ENCODE assay signal across 17 cellular contexts in genomic region chr2:10009271-10009810, GRCh38. TPM values are rescaled to one million over a fixed set of nuclear protein-coding genes. Genes with fewer than 3 reads are reported as not detected.
DNase-seq lines count a peak whose midpoint lies in the region; ATAC-seq and TF ChIP-seq lines count a peak whose summit lies in the region.
"Had no signal": no experiment of that assay in that cellular context is flagged by ENCODE, and none has a peak within 500 bp of the region (broad histone marks: within the 10 kb centered on the region; RNA-seq: fewer than 3 reads in every experiment).

No MANE protein-coding gene starts in this region.

- TF ChIP-seq EP300 in sigmoid colon (IDR thresholded peaks at IDR 0.05) = no peak

- no peaks in the 10 kb centered on the region for H3K9me3 ChIP-seq in adrenal gland (replicated peaks in 1 of 3)
- H3K9me3 ChIP-seq in sigmoid colon = no peaks in the 10 kb centered on the region
- no peaks in the 10 kb centered on the region for H3K9me3 ChIP-seq in upper lobe of right lung
- no peaks in the 10 kb centered on the region; the same call in 1 of the 2 replicates for H3K9me3 ChIP-seq in BE2C

- H3K27me3 ChIP-seq in adrenal gland = no peaks in the 10 kb centered on the region
- no peaks in the 10 kb centered on the region for H3K27me3 ChIP-seq in sigmoid colon
- H3K27me3 ChIP-seq in upper lobe of right lung = no peaks in the 10 kb centered on the region
- no peaks in the 10 kb centered on the region for H3K27me3 ChIP-seq in BE2C

- H3K36me3 ChIP-seq in adrenal gland (replicated peaks in 1 of 2) (no peaks in the 10 kb centered on the region), sigmoid colon (no peaks in the 10 kb centered on the region), upper lobe of right lung (no peaks in the 10 kb centered on the region), BE2C (no peaks in the 10 kb centered on the region)

- TF ChIP-seq POLR2A in adrenal gland (IDR thresholded peaks at IDR 0.05) (no peak), sigmoid colon (IDR thresholded peaks at IDR 0.05) (no peak)

- intact Hi-C loops in adrenal gland (cut with DNase I) = no loop called here
- intact Hi-C loops in left colon (cut with DNase I, micrococcal nuclease) = no loop called here
- intact Hi-C loops in sigmoid colon (cut with DNase I) = loop anchor here (2.0 kb wide), 1 partner anchor 33 kb away; the partner anchor contains the start of gene KLF11
- intact Hi-C loops in upper lobe of right lung (cut with DNase I) = no loop called here

- ATAC-seq in left colon = peak; percentile 4
- ATAC-seq in upper lobe of right lung = no peak
- ATAC-seq: effector memory CD8-positive, alpha-beta T cell had no signal

- WGBS in adrenal gland, 4 donors = 87 to 92% (median 90%) methylated on average over 10 to 19 of the region's 19 CpGs
- WGBS in sigmoid colon, 2 donors = 90 to 91% methylated on average over 19 of the region's 19 CpGs

- no peak for TF ChIP-seq CTCF in adrenal gland (IDR thresholded peaks at IDR 0.05)
- TF ChIP-seq CTCF in sigmoid colon (IDR thresholded peaks at IDR 0.05) = no peak
- no peak for TF ChIP-seq CTCF in upper lobe of right lung (IDR thresholded peaks at IDR 0.05)
- TF ChIP-seq CTCF in BE2C (IDR thresholded peaks at IDR 0.05; ENCODE audit: low read depth, low read length) = no peak

- H3K27ac ChIP-seq in adrenal gland = peak overlapping the region in 4 of 5 donors; percentile 62 to 81 (median 73)
- H3K27ac ChIP-seq in sigmoid colon = peak overlapping the region; percentile 3 to 80 (median 64)
- H3K27ac ChIP-seq in upper lobe of right lung = peak overlapping the region; percentile 66

- peak in 1 of 7 donors; percentile 21 for DNase-seq in adrenal gland
- DNase-seq in left colon = peak in 1 of 2 donors; percentile 18
- peak; percentile 75 for DNase-seq in sigmoid colon
- DNase-seq in upper lobe of right lung = peak; percentile 41
- no peak for DNase-seq in glomerular visceral epithelial cell (ENCODE audit: extremely low spot score)
- DNase-seq in DMS79 treated with DMSO at 0.1 percent for 48 hours (lab: John Stamatoyannopoulos, UW) = no peak
- no peak for DNase-seq in BE2C
- DNase-seq: activated CD4-positive, CD25-positive, alpha-beta regulatory T cell; activated CD8-positive, alpha-beta memory T cell treated with anti-CD3 and anti-CD28 coated beads for 24 hours; central memory CD4-positive, alpha-beta T cell; DMS53; effector memory CD8-positive, alpha-beta T cell; naive B cell; NCI-H2081; NCI-H510A treated with DMSO at 0.1 percent for 48 hours; SHP77 treated with DMSO at 0.1 percent for 48 hours had no signal

- H3K4me3 ChIP-seq in adrenal gland (no peak overlapping the region), sigmoid colon (no peak overlapping the region), upper lobe of right lung (no peak overlapping the region), BE2C (ENCODE audit: low read depth, low read length) (no peak overlapping the region)
- H3K4me3 ChIP-seq: K562 had no signal

- H3K4me1 ChIP-seq in adrenal gland (replicated peaks in 1 of 2) (peaks cover 22 to 25% of the 10 kb centered on the region in 2 donors), sigmoid colon (peaks cover 0 to 48% (median 44%) of the 10 kb centered on the region in 4 donors), upper lobe of right lung (peaks cover 9% of the 10 kb centered on the region), BE2C (peaks cover 10% of the 10 kb centered on the region)

RNA-seq across cellular contexts. Expression of gene KLF11, which starts 34.0 kb away (rescaled TPM):
- total RNA-seq in adrenal gland (10 to 100 TPM; 20.9 to 75.7 (median 29.5) TPM), left colon (10 to 100 TPM in 1 of 2 donors, 1 to 10 TPM in 1; 9.7 to 10.2 TPM), sigmoid colon (10 to 100 TPM; 18.5 to 41.3 (median 29.7) TPM), upper lobe of right lung (45.6 TPM)
- polyA plus RNA-seq in adrenal gland (10 to 100 TPM in 1 of 3 donors, 1 to 10 TPM in 2; 6.8 to 21.5 (median 8.5) TPM), sigmoid colon (1 to 10 TPM; 3.9 to 7.2 (median 5.8) TPM)
- polyA plus RNA-seq in BE2C (2012; ENCODE audit: insufficient read depth, insufficient read length, low read depth) = 1.7 TPM

RNA-seq across cellular contexts. Expression of gene GRHL1, which starts 57.8 kb away (rescaled TPM):
- total RNA-seq in adrenal gland (1 to 10 TPM in 5 of 8 donors, under 1 TPM in 2, not detected in 1; 0.57 to 2.6 (median 1.3) TPM), left colon (1 to 10 TPM; 2.3 TPM), sigmoid colon (1 to 10 TPM; 1.4 to 4.2 (median 2.5) TPM), upper lobe of right lung (2.7 TPM)
- polyA plus RNA-seq in adrenal gland (1 to 10 TPM in 2 of 3 donors, under 1 TPM in 1; 0.98 to 1.2 (median 1.1) TPM), sigmoid colon (under 1 TPM; under 0.01 to 0.55 (median 0.46) TPM)
- 2.1 TPM for polyA plus RNA-seq in BE2C (2012; ENCODE audit: insufficient read depth, insufficient read length, low read depth)

Comparison
In these comparisons a context has a peak if more than half of its experiments do, and no peak if none do; other contexts are left out.
1. DNase-seq: peak in sigmoid colon (single experiment) and upper lobe of right lung (single experiment); none in glomerular visceral epithelial cell (single experiment), DMS79 treated with DMSO at 0.1 percent for 48 hours (single experiment) and BE2C (single experiment).
2. Peak in every context shown above with its lines, with median percentiles within 50 percentile points of each other: H3K27ac ChIP-seq.